ENCODE assay signal across 1 cellular context in genomic region chr4:1001561-1002130, GRCh38.
TF ChIP-seq lines count a peak whose summit lies in the region.

No MANE protein-coding gene starts in this region.

TF ChIP-seq in IMR-90, 13 proteins besides CTCF, POLR2A, EP300 and RAD21:
- no peak for TF ChIP-seq MXI1 (IDR thresholded peaks at IDR 0.05; ENCODE audit: borderline replicate concordance, low read depth, low read length)
- no peak for TF ChIP-seq FOS (IDR thresholded peaks at IDR 0.05; ENCODE audit: low read depth, low read length)
- no peak for TF ChIP-seq RCOR1 (IDR thresholded peaks at IDR 0.05; ENCODE audit: insufficient replicate concordance, low read length)
- TF ChIP-seq BHLHE40 (IDR thresholded peaks at IDR 0.05; ENCODE audit: low read depth, low read length): no peak
- TF ChIP-seq USF2 (IDR thresholded peaks at IDR 0.05; ENCODE audit: low read depth, low read length): no peak
- TF ChIP-seq CEBPB (IDR thresholded peaks at IDR 0.05; ENCODE audit: low read depth, low read length): no peak
- no peak for TF ChIP-seq MAFK (IDR thresholded peaks at IDR 0.05; ENCODE audit: low read depth, low read length)
- TF ChIP-seq SMC3 (IDR thresholded peaks at IDR 0.05; ENCODE audit: low read depth, low read length): no peak
